In genomic region chr13:30647420-30647819, GRCh38 we compare ENCODE assay signal across 18 cellular contexts. TPM values are rescaled to one million over a fixed set of nuclear protein-coding genes. Genes with fewer than 3 reads are reported as not detected.
A peak's percentile ranks its signal among the peaks of the same experiment; 100 is the strongest.
DNase-seq lines count a peak whose midpoint lies in the region; ATAC-seq, FAIRE-seq and TF ChIP-seq lines count a peak whose summit lies in the region.
"Had no signal": no experiment of that assay in that cellular context is flagged by ENCODE, and none has a peak within 500 bp of the region (broad histone marks: within the 10 kb centered on the region; RNA-seq: fewer than 3 reads in every experiment).

No MANE protein-coding gene starts in this region.

- H3K4me3 ChIP-seq in GM23338 = no peak overlapping the region
- H3K4me3 ChIP-seq: sigmoid colon had no signal

- peaks cover 13% of the 10 kb centered on the region; the same call in 1 of the 2 replicates for H3K79me2 ChIP-seq in GM23338 (replicated peaks; ENCODE audit: insufficient read depth)

- peaks cover 11% of the 10 kb centered on the region for H4K20me1 ChIP-seq in GM23338 (replicated peaks; ENCODE audit: insufficient read depth)

- H3K9me2 ChIP-seq in GM23338 (ENCODE audit: insufficient read depth) = no peaks in the 10 kb centered on the region

- intact Hi-C loops in CD14-positive monocyte (cut with micrococcal nuclease) = no loop called here

- ATAC-seq in GM23338 = no peak
- no peak for ATAC-seq in activated T-helper 17 cell treated with anti-CD3 and anti-CD28 coated beads, Interleukin-2, amount 50 U/mL, for 72 hours (replicated peaks)
- no peak for ATAC-seq in naive thymus-derived CD8-positive, alpha-beta T cell
- ATAC-seq: activated naive CD4-positive, alpha-beta T cell treated with anti-CD3 and anti-CD28 coated beads, Interleukin-2, amount 50 U/mL, for 72 hours; left cardiac atrium; Right ventricle myocardium inferior had no signal

- no peak overlapping the region for H2AFZ ChIP-seq in GM23338

- no peak for DNase-seq in D721Med (ENCODE audit: insufficient read length, low spot score)
- no peak for DNase-seq in GM23338 (ENCODE audit: low spot score)
- no peak for DNase-seq in naive thymus-derived CD8-positive, alpha-beta T cell
- DNase-seq in CD14-positive monocyte (ENCODE audit: low spot score) = no peak
- DNase-seq in NCI-H146 treated with DMSO at 0.1 percent for 48 hours (lab: John Stamatoyannopoulos, UW; ENCODE audit: unreplicated experiment) = no peak
- DNase-seq in COR-L47 (lab: John Stamatoyannopoulos, UW) = no peak
- DNase-seq: DND-41; effector memory CD4-positive, alpha-beta T cell; HFFc6; left cardiac atrium; NCI-H524 treated with DMSO at 0.1 percent for 48 hours; posterior cingulate gyrus; sigmoid colon had no signal

- H3K36me3 Mint-ChIP-seq in GM23338 (ENCODE audit: low read depth) = peaks cover 44% of the 10 kb centered on the region
- peaks cover 100% of the 10 kb centered on the region for H3K36me3 Mint-ChIP-seq in activated T-helper 17 cell treated with anti-CD3 and anti-CD28 coated beads, Interleukin-2, amount 50 U/mL, for 72 hours (ENCODE audit: low read depth)
- H3K36me3 Mint-ChIP-seq in naive thymus-derived CD8-positive, alpha-beta T cell = peaks cover 0 to 96% (median 21%) of the 10 kb centered on the region in 3 donors
- H3K36me3 Mint-ChIP-seq in CD14-positive monocyte = peaks cover 75 to 91% of the 10 kb centered on the region in 2 donors

- no peaks in the 10 kb centered on the region for H3K27me3 ChIP-seq in GM23338 (ENCODE audit: insufficient read depth)
- H3K27me3 ChIP-seq: sigmoid colon had no signal

- H3K27ac Mint-ChIP-seq in GM23338 = no peak overlapping the region
- peak overlapping the region; percentile 12 for H3K27ac Mint-ChIP-seq in activated T-helper 17 cell treated with anti-CD3 and anti-CD28 coated beads, Interleukin-2, amount 50 U/mL, for 72 hours
- H3K27ac Mint-ChIP-seq in naive thymus-derived CD8-positive, alpha-beta T cell = peak overlapping the region in 6 of 10 donors; percentile 9 to 68 (median 46)
- peak overlapping the region in 1 of 7 donors; percentile 63 for H3K27ac Mint-ChIP-seq in CD14-positive monocyte
- H3K27ac Mint-ChIP-seq: HFFc6; nephron; T-helper 1 cell treated with Interleukin-12 subunit alpha and Interleukin-12 subunit beta and Interleukin-4 antibody, amounts not matched to agents 30 μg/mL and 1 μg/mL, for 36 hours had no signal

- POLR2A ChIA-PET in naive thymus-derived CD8-positive, alpha-beta T cell (lab: Charles Lee) = no interaction called here

- no peak for TF ChIP-seq CTCF in D721Med (IDR thresholded peaks at IDR 0.05; ENCODE audit: insufficient read depth, missing control alignments)
- TF ChIP-seq CTCF in GM23338 (conservative IDR thresholded peaks at IDR 0.05; ENCODE audit: low read depth in 2 of 2) = no peak
- no peak for TF ChIP-seq CTCF in CD14-positive monocyte (IDR thresholded peaks at IDR 0.05)

- FAIRE-seq in D721Med (lab: Jason Lieb, UNC) = peak; percentile 41

- H3K4me1 ChIP-seq in GM23338 (ENCODE audit: insufficient read depth) = no peaks in the 10 kb centered on the region

- H3K4me1 Mint-ChIP-seq in GM23338 = no peaks in the 10 kb centered on the region
- peaks cover 12% of the 10 kb centered on the region for H3K4me1 Mint-ChIP-seq in activated T-helper 17 cell treated with anti-CD3 and anti-CD28 coated beads, Interleukin-2, amount 50 U/mL, for 72 hours
- H3K4me1 Mint-ChIP-seq in naive thymus-derived CD8-positive, alpha-beta T cell = peaks cover 13 to 41% (median 27%) of the 10 kb centered on the region in 4 donors
- H3K4me1 Mint-ChIP-seq in CD14-positive monocyte = no peaks in the 10 kb centered on the region

- no peaks in the 10 kb centered on the region for H3F3A ChIP-seq in GM23338 (replicated peaks; ENCODE audit: low read depth)

- H3K27me3 Mint-ChIP-seq in GM23338 (ENCODE audit: insufficient read depth, low read depth, poor library complexity) (peaks cover 6% of the 10 kb centered on the region), CD14-positive monocyte (ENCODE audit: low read depth in 3 of 3) (no peaks in the 10 kb centered on the region)
- H3K27me3 Mint-ChIP-seq in activated T-helper 17 cell treated with anti-CD3 and anti-CD28 coated beads, Interleukin-2, amount 50 U/mL, for 72 hours = no peaks in the 10 kb centered on the region
- no peaks in the 10 kb centered on the region for H3K27me3 Mint-ChIP-seq in naive thymus-derived CD8-positive, alpha-beta T cell

- H3K36me3 ChIP-seq in GM23338 (ENCODE audit: insufficient read depth) = peaks cover 48% of the 10 kb centered on the region

- no peaks in the 10 kb centered on the region for H3K9me3 Mint-ChIP-seq in GM23338
- H3K9me3 Mint-ChIP-seq in activated T-helper 17 cell treated with anti-CD3 and anti-CD28 coated beads, Interleukin-2, amount 50 U/mL, for 72 hours = no peaks in the 10 kb centered on the region
- H3K9me3 Mint-ChIP-seq in naive thymus-derived CD8-positive, alpha-beta T cell = no peaks in the 10 kb centered on the region
- no peaks in the 10 kb centered on the region for H3K9me3 Mint-ChIP-seq in CD14-positive monocyte
- H3K9me3 Mint-ChIP-seq: activated naive CD4-positive, alpha-beta T cell treated with anti-CD3 and anti-CD28 coated beads, Interleukin-2, amount 50 U/mL, for 72 hours; HFFc6; nephron; T-helper 1 cell treated with Interleukin-12 subunit alpha and Interleukin-12 subunit beta and Interleukin-4 antibody, amounts not matched to agents 30 μg/mL and 1 μg/mL, for 36 hours had no signal

- H3K4me3 Mint-ChIP-seq in GM23338 (no peak overlapping the region), CD14-positive monocyte (no peak overlapping the region)
- no peak overlapping the region for H3K4me3 Mint-ChIP-seq in activated T-helper 17 cell treated with anti-CD3 and anti-CD28 coated beads, Interleukin-2, amount 50 U/mL, for 72 hours
- no peak overlapping the region for H3K4me3 Mint-ChIP-seq in naive thymus-derived CD8-positive, alpha-beta T cell
- H3K4me3 Mint-ChIP-seq: HFFc6; nephron; T-helper 1 cell treated with Interleukin-12 subunit alpha and Interleukin-12 subunit beta and Interleukin-4 antibody, amounts not matched to agents 30 μg/mL and 1 μg/mL, for 36 hours had no signal

- H3K27ac ChIP-seq in GM23338 (ENCODE audit: low read depth) = peak overlapping the region; percentile 52; the same call in 1 of the 2 replicates
- H3K27ac ChIP-seq: sigmoid colon had no signal

- H3K4me2 ChIP-seq in GM23338 = no peak overlapping the region

TF ChIP-seq in GM23338, 12 proteins besides CTCF, POLR2A, EP300 and RAD21 (continues in another document):
- no peak for TF ChIP-seq ETS1 (IDR thresholded peaks at IDR 0.05)
- TF ChIP-seq STAT1 (IDR thresholded peaks at IDR 0.05; ENCODE audit: unreplicated experiment) = no peak
- TF ChIP-seq REST (IDR thresholded peaks at IDR 0.05; ENCODE audit: unreplicated experiment) = no peak

RNA-seq across cellular contexts. Expression of gene USPL1, which starts 29.7 kb away (rescaled TPM):
- total RNA-seq in GM23338 (2014; rRNA removed; shearing (Covaris generic)) = 17.9 and 24.1 TPM in 2 replicates
- polyA plus RNA-seq in GM23338 (2016; fragmentation: Nextera tagmentation; extraction: Ambion mirVana) (9.4 and 12.4 TPM in 2 replicates), CD14-positive monocyte (1 to 10 TPM; 3.9 to 5.5 TPM)
- total RNA-seq in activated T-helper 17 cell treated with anti-CD3 and anti-CD28 coated beads, Interleukin-2, amount 50 U/mL, for 72 hours = 10 to 100 TPM; 17.3 to 18.6 TPM
- 10 to 100 TPM; 29.2 to 31.1 TPM for total RNA-seq in naive thymus-derived CD8-positive, alpha-beta T cell
- polyA plus RNA-seq in naive thymus-derived CD8-positive, alpha-beta T cell = 10 to 100 TPM; 13.4 to 17.6 (median 14.2) TPM
